Comparison of ENCODE assay signal across 24 cellular contexts in the genomic region with DNA sequence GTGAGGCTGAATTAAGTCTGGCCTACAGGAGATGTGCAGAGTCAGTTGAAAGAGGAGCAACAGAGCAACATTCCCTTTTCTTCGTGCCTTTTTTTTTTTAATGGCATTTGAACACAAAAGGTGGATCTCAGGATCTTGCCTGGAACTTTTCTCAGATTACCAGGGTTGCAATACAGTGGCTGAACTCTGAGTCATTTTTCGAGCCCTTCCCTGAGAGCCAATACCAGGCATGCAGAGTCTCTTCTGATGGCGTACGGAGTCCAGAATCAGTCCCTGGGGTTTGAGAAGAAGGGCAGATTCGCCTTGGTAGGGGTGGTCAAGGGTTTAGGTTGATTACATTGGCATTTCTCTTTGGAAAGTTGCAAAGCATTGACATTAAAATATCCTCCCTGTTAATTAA.
"Had no signal": no experiment of that assay in that cellular context is flagged by ENCODE, and none has a peak within 500 bp of the region (broad histone marks: within the 10 kb centered on the region; RNA-seq: fewer than 3 reads in every experiment).

No MANE protein-coding gene starts in this region.

- H3K4me3 ChIP-seq: dorsolateral prefrontal cortex, ovary, psoas muscle, right lobe of liver, suprapubic skin, transverse colon had no signal

- H3K27me3 ChIP-seq: ovary, right lobe of liver, suprapubic skin, transverse colon had no signal

- H3K27ac ChIP-seq: dorsolateral prefrontal cortex, ovary, psoas muscle, right lobe of liver, suprapubic skin, transverse colon had no signal

- H3K9me3 ChIP-seq: ovary, right lobe of liver, transverse colon had no signal

- DNase-seq: caudate nucleus; cerebellar nuclear complex; dorsolateral prefrontal cortex; effector CD4-positive, alpha-beta T cell; hypothalamus; immature natural killer cell; mesenchymal stem cell; midbrain; natural killer cell; occipital lobe; ovary; posterior cingulate gyrus; psoas muscle; right lobe of liver; small intestine; stimulated activated CD4-positive, alpha-beta T cell treated with anti-CD3 and anti-CD28 coated beads, Interleukin-12 subunit alpha, Interleukin-12 subunit beta, amount 100 ng/mL, for 4 hours; stimulated activated CD4-positive, alpha-beta T cell treated with anti-CD3 and anti-CD28 coated beads, Interleukin-1b, Interleukin-23, amount 100 ng/mL, for 48 hours; stimulated activated CD4-positive, alpha-beta T cell treated with anti-CD3 and anti-CD28 coated beads, Interleukin-4, amount 100 ng/mL, for 1 hour; stimulated activated CD8-positive, alpha-beta memory T cell treated with anti-CD3 and anti-CD28 coated beads, Interleukin-4, amount 100 ng/mL, for 48 hours; stimulated activated naive CD4-positive, alpha-beta T cell; stimulated activated naive CD8-positive, alpha-beta T cell treated with anti-CD3 and anti-CD28 coated beads, Interleukin-15, amount 100 ng/mL, for 72 hours; transverse colon had no signal

- H3K36me3 ChIP-seq: ovary, right lobe of liver, suprapubic skin, transverse colon had no signal

- H3K4me1 ChIP-seq: psoas muscle, right lobe of liver, suprapubic skin, transverse colon had no signal

- ATAC-seq: left lobe of liver; natural killer cell; psoas muscle; right lobe of liver; stimulated activated naive CD8-positive, alpha-beta T cell treated with anti-CD3 and anti-CD28 coated beads, Interleukin-15, amount 100 ng/mL, for 72 hours had no signal
